Comparison of ENCODE assay signal across 8 cellular contexts in the genomic region with DNA sequence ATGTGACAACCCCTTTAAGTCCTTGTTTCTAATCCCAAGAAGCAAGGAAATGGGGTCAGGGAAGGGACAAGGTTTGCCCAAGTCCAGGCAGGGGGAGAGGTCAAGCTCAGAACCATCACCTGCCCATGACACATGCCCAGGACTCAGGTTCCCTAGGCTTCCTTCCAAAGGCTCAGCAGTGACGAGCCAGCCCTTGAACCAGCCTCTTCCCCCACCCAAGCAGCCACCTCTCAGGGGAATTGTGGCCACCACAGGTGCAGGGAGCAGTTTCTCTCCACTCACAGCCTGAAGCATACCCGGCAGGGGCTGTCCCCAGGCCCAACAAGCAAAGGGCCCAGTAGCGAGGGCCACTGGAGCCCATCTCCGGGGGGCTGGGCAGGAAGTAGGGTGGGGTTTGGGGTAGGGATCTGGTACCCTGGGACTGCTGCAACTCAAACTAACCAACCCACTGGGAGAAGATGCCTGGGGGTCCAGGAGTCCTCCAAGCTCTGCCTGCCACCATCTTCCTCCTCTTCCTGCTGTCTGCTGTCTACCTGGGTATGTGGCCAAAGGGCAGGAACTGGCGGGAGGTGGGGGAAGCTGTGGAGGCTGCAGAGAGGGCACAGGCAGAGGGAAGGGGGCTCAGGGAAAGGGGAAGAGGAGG. TPM values are rescaled to one million over a fixed set of nuclear protein-coding genes. Genes with fewer than 3 reads are reported as not detected.
DNase-seq lines count a peak whose midpoint lies in the region; ATAC-seq and TF ChIP-seq lines count a peak whose summit lies in the region.

A gene (plus strand): TSS at position 433 of the 643 bp plus-strand sequence. CDS start 26 bp downstream, at position 459.

- POLR2A ChIA-PET in activated CD8-positive, alpha-beta T cell treated with anti-CD3 and anti-CD28 coated beads for 36 hours (lab: Charles Lee), result interaction anchor here (0.9 to 13.4 kb wide), 13 partner anchors 8 to 73 kb away, joined by 3 to 282 read pairs (median 4); a partner anchor contains a TSS

- H3K4me1 ChIP-seq in heart right ventricle, result peaks cover 0 to 68% (median 15%) of the 10 kb centered on the region in 9 donors

- 63 to 77% methylated on average over 5 of the region's 5 CpGs for WGBS in heart right ventricle, 2 donors

- peak within 1 kb of the TSS; percentile 84 for H3K27ac Mint-ChIP-seq in activated CD8-positive, alpha-beta T cell treated with anti-CD3 and anti-CD28 coated beads for 36 hours

- H3K27me3 ChIP-seq in heart right ventricle, result no peaks in the 10 kb centered on the region

- CTCF ChIA-PET in activated CD8-positive, alpha-beta T cell treated with anti-CD3 and anti-CD28 coated beads for 36 hours (lab: Charles Lee), result interaction anchor here (0.9 to 5.9 kb wide), 4 partner anchors 8 to 81 kb away, joined by 3 to 61 read pairs (median 8); a partner anchor contains a TSS

- H3K36me3 Mint-ChIP-seq in activated CD8-positive, alpha-beta T cell treated with anti-CD3 and anti-CD28 coated beads for 36 hours (ENCODE audit: low read depth), result peaks cover 10% of the 10 kb centered on the region

- no peaks in the 10 kb centered on the region for H3K9me3 Mint-ChIP-seq in activated CD8-positive, alpha-beta T cell treated with anti-CD3 and anti-CD28 coated beads for 36 hours

- H3K4me3 Mint-ChIP-seq in activated CD8-positive, alpha-beta T cell treated with anti-CD3 and anti-CD28 coated beads for 36 hours, result peak within 1 kb of the TSS; percentile 74

- H3K27ac ChIP-seq in heart right ventricle, result peak within 1 kb of the TSS in 1 of 10 donors; percentile 86

- intact Hi-C loops in left ventricle myocardium superior (cut with micrococcal nuclease), result no loop called here
- intact Hi-C loops in heart right ventricle (cut with DNase I), result loop anchor here in 3 of 10 donors (5.0 to 10.0 kb wide), 2 partner anchors 58 to 60 kb away; no protein-coding TSS in a partner anchor
- intact Hi-C loops in activated CD8-positive, alpha-beta T cell treated with anti-CD3 and anti-CD28 coated beads for 36 hours (cut with micrococcal nuclease), result no loop called here

- no peak within 1 kb of the TSS for H3K4me3 ChIP-seq in heart right ventricle

- peaks cover 69% of the 10 kb centered on the region for H3K4me1 Mint-ChIP-seq in activated CD8-positive, alpha-beta T cell treated with anti-CD3 and anti-CD28 coated beads for 36 hours (ENCODE audit: low read depth)

- no peaks in the 10 kb centered on the region for H3K9me3 ChIP-seq in heart right ventricle

- peaks cover 0 to 6% (median 4%) of the 10 kb centered on the region in 9 donors for H3K36me3 ChIP-seq in heart right ventricle

- H3K27me3 Mint-ChIP-seq in activated CD8-positive, alpha-beta T cell treated with anti-CD3 and anti-CD28 coated beads for 36 hours, result no peaks in the 10 kb centered on the region

- no peak for ATAC-seq in left ventricle myocardium superior
- no peak for ATAC-seq in heart right ventricle
- peak; percentile 49 for ATAC-seq in HG02938 (IDR thresholded peaks at IDR 0.05; ENCODE audit: unreplicated experiment)
- ATAC-seq in activated CD8-positive, alpha-beta T cell treated with anti-CD3 and anti-CD28 coated beads for 36 hours, result peak; percentile 32

- DNase-seq in left ventricle myocardium superior (peak; percentile 11), heart right ventricle (no peak), NK-92 (lab: John Stamatoyannopoulos, UW; ENCODE audit: unreplicated experiment) (no peak), NCI-H446 (lab: John Stamatoyannopoulos, UW) (no peak), NOMO-1 treated with dmso at 0.1 percent for 144 hours (lab: John Stamatoyannopoulos, UW; ENCODE audit: unreplicated experiment) (no peak)
- peak; percentile 65 for DNase-seq in activated CD8-positive, alpha-beta T cell treated with anti-CD3 and anti-CD28 coated beads for 36 hours
- DNase-seq in stimulated activated CD8-positive, alpha-beta memory T cell treated with anti-CD3 and anti-CD28 coated beads, Interleukin-4, amount 100 ng/mL, for 48 hours, result no peak

- no peak for TF ChIP-seq CTCF in heart right ventricle (IDR thresholded peaks at IDR 0.05)
- TF ChIP-seq CTCF in activated CD8-positive, alpha-beta T cell treated with anti-CD3 and anti-CD28 coated beads for 36 hours (IDR thresholded peaks at IDR 0.05), result no peak

RNA-seq across cellular contexts. Expression of the gene that starts here (rescaled TPM):
- total RNA-seq in left ventricle myocardium superior (not detected), heart right ventricle (1 to 10 TPM in 1 of 10 donors, under 1 TPM in 2, not detected in 7; 0.17 to 1.4 (median 0.18) TPM)
- under 1 TPM in 1 of 2 donors, not detected in 1; 0.39 TPM for polyA plus RNA-seq in heart right ventricle
- total RNA-seq in activated CD8-positive, alpha-beta T cell treated with anti-CD3 and anti-CD28 coated beads for 36 hours, result 10 to 100 TPM; 19.3 to 21.0 TPM

Comparison
In these comparisons a context has a peak if more than half of its experiments do, and no peak if none do; other contexts are left out.
1. RNA of the gene that starts here (total RNA-seq): 19.3 to 21.0 TPM in activated CD8-positive, alpha-beta T cell treated with anti-CD3 and anti-CD28 coated beads for 36 hours; not detected in left ventricle myocardium superior (single experiment) and 0.17 to 1.4 TPM in heart right ventricle; every median in the first group is over 4 times any median in the second.
2. Peak in DNase-seq in left ventricle myocardium superior; RNA of the gene not detected or under 1 TPM.
3. ATAC-seq: peak in HG02938 (single experiment) and activated CD8-positive, alpha-beta T cell treated with anti-CD3 and anti-CD28 coated beads for 36 hours (single experiment); none in left ventricle myocardium superior (single experiment) and heart right ventricle (0 of 8).